9 cellular contexts compared by ENCODE assay signal in genomic region chr5:128085413-128085812, GRCh38. TPM values are rescaled to one million over a fixed set of nuclear protein-coding genes. Genes with fewer than 3 reads are reported as not detected.
DNase-seq lines count a peak whose midpoint lies in the region; ATAC-seq, FAIRE-seq and TF ChIP-seq lines count a peak whose summit lies in the region.
"Had no signal": no experiment of that assay in that cellular context is flagged by ENCODE, and none has a peak within 500 bp of the region (broad histone marks: within the 10 kb centered on the region; RNA-seq: fewer than 3 reads in every experiment).

No MANE protein-coding gene starts in this region.

- H3K36me3 Mint-ChIP-seq in naive B cell, result peaks cover 2 to 11% of the 10 kb centered on the region in 2 donors

- H3K4me1 Mint-ChIP-seq in naive B cell, result peaks cover 40 to 60% (median 53%) of the 10 kb centered on the region in 3 donors

- H3K4me1 ChIP-seq in HUES6 (ENCODE audit: control insufficient read depth, insufficient read depth, low read length), result peaks cover 9% of the 10 kb centered on the region; the same call in 1 of the 2 replicates
- H3K4me1 ChIP-seq in adrenal gland (replicated peaks in 1 of 2), result peaks cover 10 to 38% of the 10 kb centered on the region in 2 donors

- H3K4me3 Mint-ChIP-seq in naive B cell, result peak overlapping the region; percentile 84 to 98 (median 94)

- H3K36me3 ChIP-seq in HUES6 (ENCODE audit: control insufficient read depth, insufficient read depth, low read length) (no peaks in the 10 kb centered on the region), bronchial epithelial cell (ENCODE audit: control insufficient read depth, insufficient read depth, low read length) (no peaks in the 10 kb centered on the region), adrenal gland (replicated peaks in 1 of 2) (no peaks in the 10 kb centered on the region)

- H3K27ac ChIP-seq in AG04450 (ENCODE audit: low read depth, low read length), result no peak overlapping the region
- no peak overlapping the region for H3K27ac ChIP-seq in HUES6 (ENCODE audit: low read depth, low read length)
- no peak overlapping the region for H3K27ac ChIP-seq in adrenal gland

- no peak overlapping the region for H3K9ac ChIP-seq in HUES6 (ENCODE audit: low read length)

- CTCF ChIA-PET in AG04450 (lab: Charles Lee), result interaction anchor here (1.0 to 2.0 kb wide), 3 partner anchors 204 to 523 kb away, joined by 3 to 6 read pairs (median 3); no protein-coding TSS in a partner anchor

- no peaks in the 10 kb centered on the region for H3K9me3 Mint-ChIP-seq in naive B cell

- H3K27me3 Mint-ChIP-seq in naive B cell, result no peaks in the 10 kb centered on the region

- POLR2A ChIA-PET in AG04450 (lab: Yijun Ruan, JAX), result no interaction called here

- no peak for TF ChIP-seq POLR2A in adrenal gland (IDR thresholded peaks at IDR 0.05)

- intact Hi-C loops in adrenal gland (cut with DNase I), result loop anchor here in 1 of 2 donors (10.0 kb wide), 1 partner anchor 201 kb away; no protein-coding TSS in a partner anchor

- no peaks in the 10 kb centered on the region for H3K27me3 ChIP-seq in AG04450 (ENCODE audit: control insufficient read depth, insufficient read depth, low read length)
- H3K27me3 ChIP-seq in HUES6 (ENCODE audit: control insufficient read depth, insufficient read depth, low read length), result peaks cover 26% of the 10 kb centered on the region
- H3K27me3 ChIP-seq in bronchial epithelial cell (ENCODE audit: control insufficient read depth, insufficient read depth, low read length), result no peaks in the 10 kb centered on the region
- no peaks in the 10 kb centered on the region for H3K27me3 ChIP-seq in adrenal gland

- DNase-seq in AG04450 (ENCODE audit: low read depth, low spot score) (no peak), bronchial epithelial cell (ENCODE audit: low read depth) (peak; percentile 28), naive B cell (no peak), HCEC 1CT (no peak), adrenal gland (no peak), AG20443 (ENCODE audit: low spot score) (no peak)
- DNase-seq: KG1 had no signal

- ATAC-seq in naive B cell (ENCODE audit: low read depth in 2 of 2) (no peak), HG02798 (IDR thresholded peaks at IDR 0.05; ENCODE audit: poor library complexity, unreplicated experiment) (no peak)

- H3K27ac Mint-ChIP-seq in naive B cell, result peak overlapping the region in 2 of 6 donors; percentile 74 to 95

- H3K9me3 ChIP-seq in AG04450 (ENCODE audit: control insufficient read depth, insufficient read depth, low read length), result no peaks in the 10 kb centered on the region; the same call in 1 of the 2 replicates
- no peaks in the 10 kb centered on the region for H3K9me3 ChIP-seq in HUES6 (ENCODE audit: control insufficient read depth, insufficient read depth, low read depth, low read length)
- no peaks in the 10 kb centered on the region for H3K9me3 ChIP-seq in adrenal gland (replicated peaks in 1 of 3)

- WGBS in adrenal gland, 4 donors, result 31 to 53% (median 37%) methylated on average over 4 of the region's 4 CpGs

- H3K4me3 ChIP-seq in AG04450 (ENCODE audit: low read depth, low read length), result peak overlapping the region; percentile 87
- peak overlapping the region; percentile 76 for H3K4me3 ChIP-seq in HUES6 (ENCODE audit: low read depth, low read length)
- H3K4me3 ChIP-seq in bronchial epithelial cell (ENCODE audit: low read depth, low read length), result peak overlapping the region; percentile 85
- peak overlapping the region in 2 of 4 donors; percentile 2 to 98 for H3K4me3 ChIP-seq in adrenal gland

- no peak for FAIRE-seq in bronchial epithelial cell (lab: Jason Lieb, UNC)

- TF ChIP-seq CTCF in AG04450 (IDR thresholded peaks at IDR 0.05; ENCODE audit: low read depth, low read length), result no peak
- TF ChIP-seq CTCF in bronchial epithelial cell (IDR thresholded peaks at IDR 0.05; ENCODE audit: insufficient read depth, low read length, severe bottlenecking), result no peak
- no peak for TF ChIP-seq CTCF in adrenal gland (IDR thresholded peaks at IDR 0.05)

RNA-seq across cellular contexts. Expression of gene SLC12A2, which starts 1.8 kb away (rescaled TPM):
- polyA plus RNA-seq in AG04450 (2011; rRNA removed), result 7.0 and 10.5 TPM in 2 replicates
- polyA minus RNA-seq in AG04450 (2011; rRNA and poly(A)+ RNA removed), result 12.4 and 25.1 TPM in 2 replicates
- total RNA-seq in bronchial epithelial cell, result 14.5 and 19.7 TPM in 2 replicates
- polyA plus RNA-seq in naive B cell (ENCODE audit: low read depth in 6 of 6), result 10 to 100 TPM in 4 of 6 donors, 1 to 10 TPM in 2; 7.3 to 18.7 (median 11.3) TPM
- total RNA-seq in adrenal gland, result 10 to 100 TPM; 21.5 to 82.6 (median 64.7) TPM
- polyA plus RNA-seq in adrenal gland, result 10 to 100 TPM in 1 of 3 donors, 1 to 10 TPM in 2; 5.6 to 11.9 (median 7.4) TPM
